Comparison of ENCODE assay signal across 12 cellular contexts in genomic region chr17:10058924-10059683, GRCh38.
A peak's percentile ranks its signal among the peaks of the same experiment; 100 is the strongest.
DNase-seq lines count a peak whose midpoint lies in the region; ATAC-seq and TF ChIP-seq lines count a peak whose summit lies in the region.
"Had no signal": no experiment of that assay in that cellular context is flagged by ENCODE, and none has a peak within 500 bp of the region (broad histone marks: within the 10 kb centered on the region; RNA-seq: fewer than 3 reads in every experiment).

No MANE protein-coding gene starts in this region.

- H2BK12ac ChIP-seq in H9 (ENCODE audit: insufficient read length, low read depth, low read length), result no peak overlapping the region

- no peak overlapping the region for H3K18ac ChIP-seq in H9 (ENCODE audit: insufficient read length, low read depth, low read length)

- H3K27ac Mint-ChIP-seq in H9, result no peak overlapping the region
- peak overlapping the region; percentile 67 for H3K27ac Mint-ChIP-seq in dendritic cell treated with granulocyte-macrophage colony-stimulating factor and Interleukin-4, amounts not matched to agents 40 ng/mL and 50 ng/mL, for 4 days
- H3K27ac Mint-ChIP-seq in neural crest cell (ENCODE audit: unreplicated experiment), result peak overlapping the region; percentile 6
- no peak overlapping the region for H3K27ac Mint-ChIP-seq in naive thymus-derived CD4-positive, alpha-beta T cell

- H2BK5ac ChIP-seq in H9 (ENCODE audit: insufficient read length, low read length), result no peak overlapping the region

- DNase-seq in GM12864 (ENCODE audit: low read depth) (no peak), H9 (no peak), neural crest cell (ENCODE audit: low read depth, low spot score) (no peak), UCSD-AML1 (lab: John Stamatoyannopoulos, UW; ENCODE audit: unreplicated experiment) (no peak)
- no peak for DNase-seq in stimulated activated CD4-positive, alpha-beta T cell treated with anti-CD3 and anti-CD28 coated beads, Interleukin-4, amount 100 ng/mL, for 24 hours
- DNase-seq in naive thymus-derived CD4-positive, alpha-beta T cell, result no peak
- DNase-seq: hippocampal formation, midbrain, NCI-H446 treated with DMSO at 0.1 percent for 48 hours had no signal

- no peak overlapping the region for H4K5ac ChIP-seq in H9 (ENCODE audit: insufficient read length, low read depth, low read length)

- no peaks in the 10 kb centered on the region for H3K23me2 ChIP-seq in H9 (ENCODE audit: insufficient read length, low read depth, low read length, poor library complexity, severe bottlenecking)

- no peak overlapping the region for H3T11ph ChIP-seq in H9 (ENCODE audit: low read length)

- no peak overlapping the region for H4K8ac ChIP-seq in H9 (replicated peaks; ENCODE audit: insufficient read length, low read depth, low read length)

- H3K79me2 ChIP-seq in H9 (ENCODE audit: insufficient read depth, low read length), result no peaks in the 10 kb centered on the region

- no peaks in the 10 kb centered on the region for H3K9me3 ChIP-seq in H9 (ENCODE audit: control insufficient read depth, low read depth, low read length)
- no peaks in the 10 kb centered on the region for H3K9me3 ChIP-seq in naive thymus-derived CD4-positive, alpha-beta T cell (ENCODE audit: control insufficient read depth in 2 of 3, low read length in 3 of 3)
- H3K9me3 ChIP-seq: adrenal gland had no signal

- no peaks in the 10 kb centered on the region for H3K79me1 ChIP-seq in H9 (ENCODE audit: insufficient read depth, low read depth, low read length, poor library complexity, severe bottlenecking)

- H3K4ac ChIP-seq in H9 (ENCODE audit: low read depth, low read length), result no peak overlapping the region

- no peak overlapping the region for H3K56ac ChIP-seq in H9 (ENCODE audit: insufficient read length, low read depth, low read length)

- H3K27me3 ChIP-seq in H9 (ENCODE audit: insufficient read depth, low read length), result no peaks in the 10 kb centered on the region
- H3K27me3 ChIP-seq in naive thymus-derived CD4-positive, alpha-beta T cell (ENCODE audit: control insufficient read depth in 2 of 2, insufficient read depth in 2 of 2, low read length in 2 of 2), result no peaks in the 10 kb centered on the region
- H3K27me3 ChIP-seq: adrenal gland had no signal

- H3K27me3 Mint-ChIP-seq in H9 (ENCODE audit: low read depth) (peaks cover 2% of the 10 kb centered on the region), neural crest cell (ENCODE audit: low read depth) (no peaks in the 10 kb centered on the region)
- peaks cover 5% of the 10 kb centered on the region for H3K27me3 Mint-ChIP-seq in dendritic cell treated with granulocyte-macrophage colony-stimulating factor and Interleukin-4, amounts not matched to agents 40 ng/mL and 50 ng/mL, for 4 days
- peaks cover 0 to 4% (median 0%) of the 10 kb centered on the region in 5 donors for H3K27me3 Mint-ChIP-seq in naive thymus-derived CD4-positive, alpha-beta T cell

- no peak overlapping the region for H2BK120ac ChIP-seq in H9 (ENCODE audit: low read depth, low read length, poor library complexity, severe bottlenecking)

- H2AFZ ChIP-seq in H9 (ENCODE audit: low read length), result no peak overlapping the region

- H2AK5ac ChIP-seq in H9 (ENCODE audit: insufficient read length, low read length), result no peak overlapping the region

- H3K4me1 Mint-ChIP-seq in H9 (peaks cover 17 to 19% of the 10 kb centered on the region in 2 experiments), neural crest cell (peaks cover 68% of the 10 kb centered on the region)
- peaks cover 59% of the 10 kb centered on the region for H3K4me1 Mint-ChIP-seq in dendritic cell treated with granulocyte-macrophage colony-stimulating factor and Interleukin-4, amounts not matched to agents 40 ng/mL and 50 ng/mL, for 4 days (ENCODE audit: low read depth)
- peaks cover 0 to 14% (median 0%) of the 10 kb centered on the region in 7 donors for H3K4me1 Mint-ChIP-seq in naive thymus-derived CD4-positive, alpha-beta T cell

- H2BK15ac ChIP-seq in H9 (ENCODE audit: low read depth, low read length), result no peak overlapping the region

- peak overlapping the region; percentile 29; the same call in 1 of the 2 replicates for H3K14ac ChIP-seq in H9 (ENCODE audit: insufficient read depth, low read length)

- intact Hi-C loops in dendritic cell treated with granulocyte-macrophage colony-stimulating factor and Interleukin-4, amounts not matched to agents 40 ng/mL and 50 ng/mL, for 4 days (cut with micrococcal nuclease), result no loop called here
- intact Hi-C loops in naive thymus-derived CD4-positive, alpha-beta T cell (cut with micrococcal nuclease), result no loop called here

- no peaks in the 10 kb centered on the region for H3K36me3 ChIP-seq in naive thymus-derived CD4-positive, alpha-beta T cell (ENCODE audit: control insufficient read depth in 2 of 3, insufficient read depth in 3 of 3, low read length in 3 of 3)
- H3K36me3 ChIP-seq: adrenal gland had no signal

- H3K4me2 ChIP-seq in H9 (ENCODE audit: insufficient read depth, insufficient read length, low read length), result no peak overlapping the region

- H3K36me3 Mint-ChIP-seq in H9 (ENCODE audit: insufficient read depth in 1 of 3, low read depth in 3 of 3), result peaks cover 0 to 5% (median 2%) of the 10 kb centered on the region in 3 experiments; a peak in 2 of 7 replicates
- peaks cover 14% of the 10 kb centered on the region for H3K36me3 Mint-ChIP-seq in dendritic cell treated with granulocyte-macrophage colony-stimulating factor and Interleukin-4, amounts not matched to agents 40 ng/mL and 50 ng/mL, for 4 days (ENCODE audit: low read depth)
- no peaks in the 10 kb centered on the region for H3K36me3 Mint-ChIP-seq in neural crest cell (ENCODE audit: low read depth)
- H3K36me3 Mint-ChIP-seq in naive thymus-derived CD4-positive, alpha-beta T cell, result no peaks in the 10 kb centered on the region

- no peak overlapping the region for H3K27ac ChIP-seq in H9 (ENCODE audit: insufficient read length, low read depth, low read length)
- no peak overlapping the region for H3K27ac ChIP-seq in naive thymus-derived CD4-positive, alpha-beta T cell (ENCODE audit: low read depth, low read length)
- H3K27ac ChIP-seq: adrenal gland had no signal

- peak overlapping the region; percentile 2; the same call in 1 of the 2 replicates for H3K4me3 ChIP-seq in GM12864 (ENCODE audit: low read depth, low read length)
- no peak overlapping the region for H3K4me3 ChIP-seq in naive thymus-derived CD4-positive, alpha-beta T cell (ENCODE audit: low read length)
- H3K4me3 ChIP-seq: adrenal gland had no signal

- no peak overlapping the region for H2BK20ac ChIP-seq in H9 (ENCODE audit: low read depth, low read length, poor library complexity, severe bottlenecking)

- POLR2A ChIA-PET in naive thymus-derived CD4-positive, alpha-beta T cell (lab: Charles Lee), result no interaction called here

- CTCF ChIA-PET in naive thymus-derived CD4-positive, alpha-beta T cell (lab: Charles Lee), result no interaction called here

- H3K4me3 Mint-ChIP-seq in H9, result no peak overlapping the region
- H3K4me3 Mint-ChIP-seq in dendritic cell treated with granulocyte-macrophage colony-stimulating factor and Interleukin-4, amounts not matched to agents 40 ng/mL and 50 ng/mL, for 4 days, result no peak overlapping the region
- no peak overlapping the region for H3K4me3 Mint-ChIP-seq in neural crest cell
- no peak overlapping the region for H3K4me3 Mint-ChIP-seq in naive thymus-derived CD4-positive, alpha-beta T cell

- TF ChIP-seq CTCF in GM12864 (IDR thresholded peaks at IDR 0.05; ENCODE audit: low read depth, low read length, missing control alignments), result no peak
- TF ChIP-seq CTCF in H9 (conservative IDR thresholded peaks at IDR 0.05), result no peak
- TF ChIP-seq CTCF in neural crest cell (conservative IDR thresholded peaks at IDR 0.05), result no peak

- no peak overlapping the region for H4K91ac ChIP-seq in H9 (ENCODE audit: insufficient read length, low read depth, low read length)

- no peak overlapping the region for H3K23ac ChIP-seq in H9 (ENCODE audit: insufficient read length, low read depth, low read length)

- peaks cover 3% of the 10 kb centered on the region; the same call in 1 of the 2 replicates for H3K4me1 ChIP-seq in H9 (ENCODE audit: insufficient read depth, low read length)
- H3K4me1 ChIP-seq in naive thymus-derived CD4-positive, alpha-beta T cell (ENCODE audit: control insufficient read depth in 2 of 2, insufficient read depth in 2 of 2, low read length in 2 of 2), result peaks cover 0 to 7% of the 10 kb centered on the region in 2 donors

- H4K20me1 ChIP-seq in H9 (ENCODE audit: control insufficient read depth, insufficient read depth, insufficient read length), result no peaks in the 10 kb centered on the region

- no CpG with 5 or more reads among the region's 16 CpGs for WGBS in H9 (ENCODE audit: extremely low coverage, insufficient read length, low lambda C conversion rate)

- peaks cover 2 to 7% of the 10 kb centered on the region in 2 experiments; a peak in 2 of 5 replicates for H3K9me3 Mint-ChIP-seq in H9
- H3K9me3 Mint-ChIP-seq in dendritic cell treated with granulocyte-macrophage colony-stimulating factor and Interleukin-4, amounts not matched to agents 40 ng/mL and 50 ng/mL, for 4 days, result no peaks in the 10 kb centered on the region
- peaks cover 2% of the 10 kb centered on the region for H3K9me3 Mint-ChIP-seq in neural crest cell
- H3K9me3 Mint-ChIP-seq in naive thymus-derived CD4-positive, alpha-beta T cell, result peaks cover 0 to 9% (median 2%) of the 10 kb centered on the region in 11 donors

- H3K9ac ChIP-seq in H9 (ENCODE audit: extremely low read depth, insufficient read length, low read length), result no peak overlapping the region

- ATAC-seq in naive thymus-derived CD4-positive, alpha-beta T cell, result no peak
- no peak for ATAC-seq in GM21619 (IDR thresholded peaks at IDR 0.05; ENCODE audit: unreplicated experiment)

Comparison
In these comparisons a context has a peak if more than half of its experiments do, and no peak if none do; other contexts are left out.
1. H3K27ac Mint-ChIP-seq: peak in dendritic cell treated with granulocyte-macrophage colony-stimulating factor and Interleukin-4, amounts not matched to agents 40 ng/mL and 50 ng/mL, for 4 days (single experiment) and neural crest cell (single experiment); none in H9 (0 of 3) and naive thymus-derived CD4-positive, alpha-beta T cell (0 of 9).